In the genomic region with DNA sequence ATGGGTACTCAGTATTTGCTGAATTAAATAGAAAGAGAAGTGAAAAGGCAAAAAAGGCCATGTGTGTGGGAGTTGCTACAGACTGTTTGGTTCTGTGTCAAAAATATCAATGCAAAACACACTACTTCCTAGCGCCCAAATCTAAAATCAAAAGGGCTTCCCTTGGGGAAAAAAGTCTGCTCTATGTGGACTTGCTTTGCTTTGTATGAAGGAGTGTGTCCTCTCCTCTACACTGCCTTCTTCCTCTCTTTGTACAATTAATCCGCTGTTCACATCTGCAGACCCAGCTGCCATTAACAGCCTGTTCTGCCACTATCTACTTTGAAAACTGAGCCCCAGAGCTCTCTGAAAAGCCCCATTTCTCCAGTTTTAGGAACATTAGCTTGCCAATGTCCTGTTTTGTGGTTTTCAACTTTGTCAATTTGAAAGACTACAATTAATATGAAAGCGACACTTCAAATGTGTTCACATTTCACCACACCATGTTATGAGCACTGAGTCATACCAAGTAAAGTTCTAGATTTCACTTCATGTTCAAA, we compare ENCODE assay signal across 8 cellular contexts.
DNase-seq lines count a peak whose midpoint lies in the region; ATAC-seq and TF ChIP-seq lines count a peak whose summit lies in the region.

No MANE protein-coding gene starts in this region.

- ATAC-seq in GM21515 (IDR thresholded peaks at IDR 0.05; ENCODE audit: unreplicated experiment) (peak; percentile 74), HG03571 (IDR thresholded peaks at IDR 0.05; ENCODE audit: unreplicated experiment) (peak; percentile 80)

- H3K36me3 ChIP-seq in endodermal cell (ENCODE audit: control insufficient read depth, insufficient read depth, low read length) (no peaks in the 10 kb centered on the region), brain microvascular endothelial cell (replicated peaks) (no peaks in the 10 kb centered on the region)

- H3K4me3 Mint-ChIP-seq in endodermal cell, result no peak overlapping the region

- WGBS in endodermal cell (ENCODE audit: insufficient coverage in 1 of 2, insufficient read length in 1 of 2), 2 experiments, result 93 to 100% methylated on average over 2 of the region's 3 CpGs

- H3K27me3 ChIP-seq in endodermal cell (ENCODE audit: control insufficient read depth, insufficient read depth, low read length, poor library complexity, severe bottlenecking) (no peaks in the 10 kb centered on the region), brain microvascular endothelial cell (replicated peaks) (no peaks in the 10 kb centered on the region)

- H3K27ac ChIP-seq in endodermal cell (ENCODE audit: low read depth, low read length) (no peak overlapping the region), brain microvascular endothelial cell (no peak overlapping the region)

- no peak overlapping the region for H3K9ac ChIP-seq in endodermal cell (ENCODE audit: extremely low read depth, low read length, poor library complexity, severe bottlenecking)

- no peaks in the 10 kb centered on the region for H3K4me1 Mint-ChIP-seq in endodermal cell

- peak overlapping the region; percentile 49 for H3K27ac Mint-ChIP-seq in endodermal cell

- H3K4me3 ChIP-seq in endodermal cell (ENCODE audit: low read length) (no peak overlapping the region), brain microvascular endothelial cell (ENCODE audit: low read depth, low read length) (no peak overlapping the region)

- H3K9me3 ChIP-seq in endodermal cell (ENCODE audit: control insufficient read depth, low read length), result no peaks in the 10 kb centered on the region

- peaks cover 6% of the 10 kb centered on the region for H3K36me3 Mint-ChIP-seq in endodermal cell (ENCODE audit: low read depth)

- no peak for TF ChIP-seq CTCF in GM13977 (IDR thresholded peaks at IDR 0.05; ENCODE audit: extremely low read depth, insufficient read depth, missing control alignments)
- TF ChIP-seq CTCF in endodermal cell (conservative IDR thresholded peaks at IDR 0.05), result no peak
- no peak for TF ChIP-seq CTCF in brain microvascular endothelial cell (IDR thresholded peaks at IDR 0.05; ENCODE audit: low read depth, low read length, missing control alignments)

- no peaks in the 10 kb centered on the region for H3K9me3 Mint-ChIP-seq in endodermal cell

- intact Hi-C loops in posterior cingulate gyrus (cut with DNase I), result no loop called here

- in situ Hi-C loops in GM13977 (cut with MboI; ENCODE audit: low pct_unique_long_range_greater_than_20kb, low sequenced_read_pairs, unreplicated experiment) (no loop called here), brain microvascular endothelial cell (cut with HindIII; ENCODE audit: low pct_ligation_motif_present, low sequenced_read_pairs) (no loop called here)

- no peaks in the 10 kb centered on the region for H3K4me1 ChIP-seq in endodermal cell (ENCODE audit: control insufficient read depth, insufficient read depth, low read length)

- no peaks in the 10 kb centered on the region for H3K27me3 Mint-ChIP-seq in endodermal cell (ENCODE audit: insufficient read depth)

- DNase-seq in GM13977 (ENCODE audit: low spot score), result peak; percentile 42
- no peak for DNase-seq in endodermal cell
- no peak for DNase-seq in brain microvascular endothelial cell
- no peak for DNase-seq in effector CD4-positive, alpha-beta T cell
- no peak for DNase-seq in posterior cingulate gyrus
- DNase-seq in activated CD8-positive, alpha-beta memory T cell treated with anti-CD3 and anti-CD28 coated beads, Interleukin-2, amount 50 U/mL, for 4 hours, result no peak
